Comparison of ENCODE assay signal across 8 cellular contexts in genomic region chr1:42380617-42381423, GRCh38. TPM values are rescaled to one million over a fixed set of nuclear protein-coding genes. Genes with fewer than 3 reads are reported as not detected.
DNase-seq lines count a peak whose midpoint lies in the region; ATAC-seq and TF ChIP-seq lines count a peak whose summit lies in the region.

Gene RIMKLA, plus strand, starts transcription at chr1:42380792. Its CDS starts 143 bp downstream, at chr1:42380935.

- DNase-seq in C1 segment of cervical spinal cord (lab: John Stamatoyannopoulos, UW) (peak in 13 of 14 donors; percentile 1 to 72 (median 24)), NCI-H82 treated with DMSO at 0.1 percent for 48 hours (lab: John Stamatoyannopoulos, UW; ENCODE audit: unreplicated experiment) (peak; percentile 49), germinal center (ENCODE audit: low spot score) (peak; percentile 78), nucleus accumbens (lab: John Stamatoyannopoulos, UW) (peak in 45 of 56 donors; percentile 4 to 75 (median 45)), upper lobe of left lung (peak; percentile 69 to 93)
- DNase-seq in activated effector memory CD4-positive, alpha-beta T cell treated with anti-CD3 and anti-CD28 coated beads, Interleukin-2, amount 50 U/mL, for 16 hours: peak; percentile 74

- TF ChIP-seq EP300 in upper lobe of left lung (IDR thresholded peaks at IDR 0.05): no peak

- ATAC-seq in GM19025 (IDR thresholded peaks at IDR 0.05; ENCODE audit: low read depth, unreplicated experiment): peak; percentile 88
- ATAC-seq in HG03196 (IDR thresholded peaks at IDR 0.05; ENCODE audit: unreplicated experiment): peak; percentile 82
- ATAC-seq in upper lobe of left lung (ENCODE audit: low FRiP score in 2 of 2): peak; percentile 46 to 93

- no peaks in the 10 kb centered on the region for H3K36me3 ChIP-seq in upper lobe of left lung

- H3K27me3 ChIP-seq in upper lobe of left lung: peaks cover 0 to 4% (median 0%) of the 10 kb centered on the region in 4 donors

- TF ChIP-seq POLR2A in upper lobe of left lung (IDR thresholded peaks at IDR 0.05): peak in 1 of 4 donors; percentile 43

- peaks cover 9 to 18% (median 13%) of the 10 kb centered on the region in 4 donors for H3K4me1 ChIP-seq in upper lobe of left lung

- peak in 2 of 6 experiments; percentile 12 to 32 for TF ChIP-seq CTCF in upper lobe of left lung (IDR thresholded peaks at IDR 0.05)

- H3K9me3 ChIP-seq in upper lobe of left lung: no peaks in the 10 kb centered on the region

- WGBS in upper lobe of left lung, 2 donors: 2 to 7% methylated on average over 8 to 50 of the region's 100 CpGs

- peak within 1 kb of the TSS in 2 of 4 donors; percentile 39 to 72 for H3K27ac ChIP-seq in upper lobe of left lung

- H3K4me3 ChIP-seq in upper lobe of left lung: peak within 1 kb of the TSS; percentile 31 to 78 (median 68)

RNA-seq across cellular contexts. Expression of gene RIMKLA, which starts in this region (rescaled TPM):
- 10 to 100 TPM in 3 of 6 donors, 1 to 10 TPM in 3; 5.2 to 16.6 (median 9.3) TPM for total RNA-seq in upper lobe of left lung

Comparison
In these comparisons a context has a peak if more than half of its experiments do, and no peak if none do; other contexts are left out.
1. DNase-seq: peak in every context shown above with its lines; median percentile 81 in upper lobe of left lung; 78 in germinal center; 74 in activated effector memory CD4-positive, alpha-beta T cell treated with anti-CD3 and anti-CD28 coated beads, Interleukin-2, amount 50 U/mL, for 16 hours; 49 in NCI-H82 treated with DMSO at 0.1 percent for 48 hours; 45 in nucleus accumbens; 24 in C1 segment of cervical spinal cord.